Comparison of ENCODE assay signal across 9 cellular contexts in genomic region chr1:160629286-160630210, GRCh38. TPM values are rescaled to one million over a fixed set of nuclear protein-coding genes. Genes with fewer than 3 reads are reported as not detected.
A peak's percentile ranks its signal among the peaks of the same experiment; 100 is the strongest.
DNase-seq lines count a peak whose midpoint lies in the region; ATAC-seq, FAIRE-seq and TF ChIP-seq lines count a peak whose summit lies in the region.
"Had no signal": no experiment of that assay in that cellular context is flagged by ENCODE, and none has a peak within 500 bp of the region (broad histone marks: within the 10 kb centered on the region; RNA-seq: fewer than 3 reads in every experiment).

No MANE protein-coding gene starts in this region.

- H3K4me3 ChIP-seq in effector memory CD4-positive, alpha-beta T cell (ENCODE audit: insufficient read depth, low read depth, low read length, poor library complexity, severe bottlenecking): peak overlapping the region; percentile 22
- H3K4me3 ChIP-seq in small intestine (ENCODE audit: low read depth in 1 of 2, low read length in 2 of 2): no peak overlapping the region

- H3K9me3 ChIP-seq in effector memory CD4-positive, alpha-beta T cell (ENCODE audit: control insufficient read depth, low read length): no peaks in the 10 kb centered on the region
- no peaks in the 10 kb centered on the region for H3K9me3 ChIP-seq in small intestine (ENCODE audit: control insufficient read depth, low read depth)

- peaks cover 98% of the 10 kb centered on the region for H3K4me1 ChIP-seq in effector memory CD4-positive, alpha-beta T cell (ENCODE audit: control insufficient read depth, insufficient read depth, low read length, poor library complexity, severe bottlenecking)
- peaks cover 2 to 3% of the 10 kb centered on the region in 2 donors for H3K4me1 ChIP-seq in small intestine (ENCODE audit: control insufficient read depth in 2 of 2, insufficient read depth in 1 of 2, low read depth in 1 of 2, low read length in 1 of 2)

- CTCF ChIA-PET in GM10248 (lab: Yijun Ruan, JAX): interaction anchor here (1.0 to 3.8 kb wide), 5 partner anchors 10 to 39 kb away, joined by 3 to 22 read pairs (median 4); partner anchors contain the start of gene SLAMF1

- H3K27ac ChIP-seq in effector memory CD4-positive, alpha-beta T cell (ENCODE audit: insufficient read depth, low read length, poor library complexity, severe bottlenecking): peak overlapping the region; percentile 92
- peak overlapping the region; percentile 66 to 92 for H3K27ac ChIP-seq in small intestine (ENCODE audit: low read depth in 1 of 2, low read length in 1 of 2)

- POLR2A ChIA-PET in GM10248 (lab: Yijun Ruan, JAX): interaction anchor here (1.0 to 1.6 kb wide), 2 partner anchors 11 to 45 kb away, joined by 6 to 7 read pairs; no protein-coding TSS in a partner anchor

- ATAC-seq in GM18505 (IDR thresholded peaks at IDR 0.05; ENCODE audit: unreplicated experiment) (no peak), HG02571 (IDR thresholded peaks at IDR 0.05; ENCODE audit: unreplicated experiment) (no peak)

- TF ChIP-seq CTCF in GM10248 (IDR thresholded peaks at IDR 0.05; ENCODE audit: control extremely low read depth, extremely low read depth, low read depth, missing control alignments): no peak

- peaks cover 28% of the 10 kb centered on the region for H3K36me3 ChIP-seq in effector memory CD4-positive, alpha-beta T cell (ENCODE audit: control insufficient read depth, insufficient read depth, low read length)
- H3K36me3 ChIP-seq in small intestine (ENCODE audit: control insufficient read depth in 2 of 2, insufficient read depth in 2 of 2, low read length in 2 of 2): no peaks in the 10 kb centered on the region

- H3K27me3 ChIP-seq in effector memory CD4-positive, alpha-beta T cell (replicated peaks; ENCODE audit: control insufficient read depth, insufficient read depth, low read length, poor library complexity, severe bottlenecking): no peaks in the 10 kb centered on the region
- no peaks in the 10 kb centered on the region for H3K27me3 ChIP-seq in small intestine (ENCODE audit: control insufficient read depth in 2 of 2, insufficient read depth in 2 of 2, low read length in 2 of 2)

- WGBS in small intestine, 3 donors: 61 to 69% (median 66%) methylated on average over 19 of the region's 19 CpGs

- no peak for FAIRE-seq in small intestine (lab: Jason Lieb, UNC)

- peak; percentile 68 to 69 for DNase-seq in activated CD4-positive, alpha-beta T cell treated with anti-CD3 and anti-CD28 coated beads for 4 hours
- peak; percentile 66 to 75 (median 74) for DNase-seq in effector memory CD4-positive, alpha-beta T cell
- peak; percentile 41 for DNase-seq in small intestine
- no peak for DNase-seq in HK-2 (ENCODE audit: unreplicated experiment)
- DNase-seq in NCI-H2107 (lab: John Stamatoyannopoulos, UW): no peak
- no peak for DNase-seq in GM10248 (ENCODE audit: extremely low spot score)
- DNase-seq: mammary epithelial cell had no signal

- peak; percentile 37 for TF ChIP-seq POLR2A in GM18505 (IDR thresholded peaks at IDR 0.05; ENCODE audit: borderline replicate concordance, extremely low read depth, insufficient read depth, insufficient read length)

RNA-seq across cellular contexts. Expression of gene SLAMF1, which starts 17.3 kb away (rescaled TPM):
- 1 to 10 TPM in 1 of 3 donors, under 1 TPM in 2; 0.22 to 1.4 (median 0.46) TPM for polyA plus RNA-seq in small intestine
- polyA plus RNA-seq: mammary epithelial cell had no signal

RNA-seq across cellular contexts. Expression of gene CD84, which starts 50.3 kb away (rescaled TPM):
- under 1 TPM; 0.22 to 0.94 (median 0.27) TPM for polyA plus RNA-seq in small intestine
- polyA plus RNA-seq: mammary epithelial cell had no signal

Comparison
In these comparisons a context has a peak if more than half of its experiments do, and no peak if none do; other contexts are left out.
1. DNase-seq: peak in activated CD4-positive, alpha-beta T cell treated with anti-CD3 and anti-CD28 coated beads for 4 hours (2 of 2), effector memory CD4-positive, alpha-beta T cell (3 of 3) and small intestine (single experiment); none in HK-2 (single experiment), NCI-H2107 (single experiment) and GM10248 (single experiment).